Comparison of ENCODE assay signal across 9 cellular contexts in genomic region chr16:86044881-86045600, GRCh38.
DNase-seq lines count a peak whose midpoint lies in the region; ATAC-seq and TF ChIP-seq lines count a peak whose summit lies in the region.
"Had no signal": no experiment of that assay in that cellular context is flagged by ENCODE, and none has a peak within 500 bp of the region (broad histone marks: within the 10 kb centered on the region; RNA-seq: fewer than 3 reads in every experiment).

No MANE protein-coding gene starts in this region.

- H3K27ac Mint-ChIP-seq in T-helper 17 cell = peak overlapping the region; percentile 11
- H3K27ac Mint-ChIP-seq in activated naive CD4-positive, alpha-beta T cell treated with anti-CD3 and anti-CD28 coated beads for 36 hours = no peak overlapping the region

- H3K4me3 Mint-ChIP-seq in T-helper 17 cell = no peak overlapping the region
- H3K4me3 Mint-ChIP-seq in activated naive CD4-positive, alpha-beta T cell treated with anti-CD3 and anti-CD28 coated beads for 36 hours = no peak overlapping the region

- H3K9me3 ChIP-seq in T-helper 17 cell (ENCODE audit: control insufficient read depth, low read length, poor library complexity, severe bottlenecking) = no peaks in the 10 kb centered on the region
- H3K9me3 ChIP-seq in spleen = no peaks in the 10 kb centered on the region
- no peaks in the 10 kb centered on the region for H3K9me3 ChIP-seq in A673 (ENCODE audit: low read depth, low read length, poor library complexity, severe bottlenecking)

- H3K27me3 Mint-ChIP-seq in T-helper 17 cell = peaks cover 76% of the 10 kb centered on the region
- H3K27me3 Mint-ChIP-seq in activated naive CD4-positive, alpha-beta T cell treated with anti-CD3 and anti-CD28 coated beads for 36 hours (ENCODE audit: low read depth) = peaks cover 8% of the 10 kb centered on the region

- H3K36me3 ChIP-seq in spleen (no peaks in the 10 kb centered on the region), A673 (ENCODE audit: insufficient read depth, low read length, poor library complexity, severe bottlenecking) (no peaks in the 10 kb centered on the region)

- H3K27me3 ChIP-seq in spleen (replicated peaks in 1 of 7) (peaks cover 0 to 73% (median 0%) of the 10 kb centered on the region in 7 donors), A673 (replicated peaks; ENCODE audit: insufficient read depth, low read depth, low read length, poor library complexity) (peaks cover 65% of the 10 kb centered on the region)

- TF ChIP-seq POLR2A in spleen (IDR thresholded peaks at IDR 0.05) = no peak

- H3K36me3 Mint-ChIP-seq in T-helper 17 cell (ENCODE audit: low read depth) = peaks cover 2% of the 10 kb centered on the region
- no peaks in the 10 kb centered on the region for H3K36me3 Mint-ChIP-seq in activated naive CD4-positive, alpha-beta T cell treated with anti-CD3 and anti-CD28 coated beads for 36 hours (ENCODE audit: low read depth)

- intact Hi-C loops in activated naive CD4-positive, alpha-beta T cell treated with anti-CD3 and anti-CD28 coated beads for 36 hours (cut with micrococcal nuclease) = loop anchor here (1.0 kb wide), 1 partner anchor 475 kb away; no protein-coding TSS in a partner anchor
- intact Hi-C loops in spleen (cut with DNase I; ENCODE audit: low total_unique reads) (loop anchor here (10.0 kb wide), 1 partner anchor 480 kb away; no protein-coding TSS in a partner anchor), A673 (cut with micrococcal nuclease; ENCODE audit: unreplicated experiment) (loop anchor here (2.0 kb wide), 1 partner anchor 472 kb away; no protein-coding TSS in a partner anchor)

- TF ChIP-seq CTCF in spleen (IDR thresholded peaks at IDR 0.05 in 8 of 11, conservative IDR thresholded peaks at IDR 0.05 in 3 of 11) (no peak), A673 (conservative IDR thresholded peaks at IDR 0.05; ENCODE audit: low read depth, low read length) (no peak)

- no peaks in the 10 kb centered on the region for H3K9me3 Mint-ChIP-seq in activated naive CD4-positive, alpha-beta T cell treated with anti-CD3 and anti-CD28 coated beads for 36 hours

- H3K27ac ChIP-seq in spleen (no peak overlapping the region), A673 (ENCODE audit: low read depth, low read length, poor library complexity, severe bottlenecking) (no peak overlapping the region)

- peak; percentile 89 for ATAC-seq in T-helper 17 cell
- no peak for ATAC-seq in HG02885 (IDR thresholded peaks at IDR 0.05; ENCODE audit: poor library complexity, unreplicated experiment)

- peak; percentile 74 for DNase-seq in DMS153 (lab: John Stamatoyannopoulos, UW)
- DNase-seq in T-helper 17 cell = peak in 1 of 3 donors; percentile 29
- DNase-seq in activated naive CD4-positive, alpha-beta T cell treated with anti-CD3 and anti-CD28 coated beads for 36 hours = peak; percentile 87
- DNase-seq in spleen = peak; percentile 73
- no peak for DNase-seq in SKM-1 treated with dmso at 0.1 percent for 144 hours (lab: John Stamatoyannopoulos, UW; ENCODE audit: unreplicated experiment)
- DNase-seq in AML-193 (lab: John Stamatoyannopoulos, UW) = no peak
- DNase-seq in A673 (ENCODE audit: low spot score) = no peak
- DNase-seq: NCI-H146 had no signal

- WGBS in spleen, 5 donors = 52 to 68% (median 57%) methylated on average over 6 to 9 of the region's 9 CpGs

- peaks cover 0 to 10% (median 0%) of the 10 kb centered on the region in 6 donors for H3K4me1 ChIP-seq in spleen
- no peaks in the 10 kb centered on the region for H3K4me1 ChIP-seq in A673 (ENCODE audit: insufficient read depth, low read length, poor library complexity, severe bottlenecking)

- POLR2A ChIA-PET in A673 (lab: Charles Lee; ENCODE audit: low non-redundant PET) = no interaction called here

- H3K4me3 ChIP-seq in spleen (no peak overlapping the region), A673 (ENCODE audit: low read depth, low read length, poor library complexity, severe bottlenecking) (no peak overlapping the region)

- no TSS peak for BruUV-seq in A673 (replicated peaks; lab: Mats Ljungman, UMichigan)

- CTCF ChIA-PET in activated naive CD4-positive, alpha-beta T cell treated with anti-CD3 and anti-CD28 coated beads for 36 hours (lab: Charles Lee) = interaction anchor here (0.7 to 1.5 kb wide), 10 partner anchors 26 to 476 kb away, joined by 3 to 7 read pairs (median 4); no protein-coding TSS in a partner anchor
- CTCF ChIA-PET in A673 (lab: Charles Lee) = interaction anchor here (1.0 to 1.3 kb wide), 4 partner anchors 28 to 473 kb away, joined by 3 to 4 read pairs (median 4); no protein-coding TSS in a partner anchor

- peaks cover 17% of the 10 kb centered on the region for H3K4me1 Mint-ChIP-seq in T-helper 17 cell
- H3K4me1 Mint-ChIP-seq in activated naive CD4-positive, alpha-beta T cell treated with anti-CD3 and anti-CD28 coated beads for 36 hours (ENCODE audit: low read depth) = peaks cover 21% of the 10 kb centered on the region

Comparison
In these comparisons a context has a peak if more than half of its experiments do, and no peak if none do; other contexts are left out.
1. DNase-seq: peak in DMS153 (single experiment), activated naive CD4-positive, alpha-beta T cell treated with anti-CD3 and anti-CD28 coated beads for 36 hours (single experiment) and spleen (single experiment); none in SKM-1 treated with dmso at 0.1 percent for 144 hours (single experiment), AML-193 (0 of 2) and A673 (single experiment).